Comparison of ENCODE assay signal across 8 cellular contexts in the genomic region with DNA sequence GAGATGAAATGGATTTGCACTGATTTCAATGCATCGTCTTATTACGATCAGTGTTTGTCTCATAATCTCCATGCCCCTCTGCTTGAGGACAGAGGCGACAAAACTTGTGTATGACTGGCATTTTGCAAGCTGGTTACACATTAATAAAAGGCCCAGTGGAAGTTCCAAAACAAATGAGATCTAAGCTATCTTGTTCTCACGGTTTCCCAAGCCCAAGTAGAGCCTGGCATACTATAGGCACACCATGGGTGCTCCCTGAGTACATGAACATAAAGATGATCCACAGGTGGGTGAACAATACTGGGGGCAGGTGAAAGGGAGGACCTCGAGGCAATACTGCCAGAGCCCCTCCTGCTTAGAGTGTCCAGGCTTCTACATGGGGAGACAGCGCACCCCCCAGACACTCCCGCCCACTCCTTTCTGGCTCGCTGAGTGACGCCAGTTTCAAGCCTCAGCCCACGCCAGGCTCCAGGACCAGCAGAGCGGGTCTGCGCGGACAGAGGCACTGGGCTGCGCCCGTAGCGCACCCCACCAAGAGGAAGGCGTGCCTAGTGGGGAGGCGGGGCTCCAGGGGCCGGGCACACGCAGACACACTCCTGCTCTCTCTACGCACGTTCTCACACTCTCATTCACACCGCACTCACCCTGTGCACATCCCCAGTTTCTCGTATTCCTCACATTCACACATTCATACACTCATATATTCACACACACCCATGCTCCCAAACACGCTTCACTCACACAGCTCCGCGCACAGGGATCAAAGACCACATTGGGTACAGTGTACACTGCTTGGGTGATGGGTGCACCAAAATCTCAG. TPM values are rescaled to one million over a fixed set of nuclear protein-coding genes. Genes with fewer than 3 reads are reported as not detected.
DNase-seq lines count a peak whose midpoint lies in the region; ATAC-seq, FAIRE-seq and TF ChIP-seq lines count a peak whose summit lies in the region.

No MANE protein-coding gene starts in this region.

- H3K9me3 ChIP-seq in A549 (no peaks in the 10 kb centered on the region), HUES6 (ENCODE audit: control insufficient read depth, insufficient read depth, low read depth, low read length) (no peaks in the 10 kb centered on the region), iPS-15b (ENCODE audit: control insufficient read depth, insufficient read depth, low read length) (no peaks in the 10 kb centered on the region)

- TF ChIP-seq POLR2A in A549 (IDR thresholded peaks at IDR 0.05; ENCODE audit: low read length): no peak

- H3K27me3 Mint-ChIP-seq in activated naive CD8-positive, alpha-beta T cell treated with anti-CD3 and anti-CD28 coated beads for 36 hours: peaks cover 54% of the 10 kb centered on the region

- TF ChIP-seq EP300 in A549 (IDR thresholded peaks at IDR 0.05): no peak

- peaks cover 96% of the 10 kb centered on the region for H3K27me3 ChIP-seq in HUES6 (ENCODE audit: control insufficient read depth, insufficient read depth, low read length)
- peaks cover 89% of the 10 kb centered on the region for H3K27me3 ChIP-seq in iPS-15b (ENCODE audit: control insufficient read depth, insufficient read depth, low read length)

- no peaks in the 10 kb centered on the region for H3K36me3 Mint-ChIP-seq in activated naive CD8-positive, alpha-beta T cell treated with anti-CD3 and anti-CD28 coated beads for 36 hours

- POLR2A ChIA-PET in A549 (lab: Yijun Ruan, JAX): no interaction called here

- H3K27ac ChIP-seq in A549 (peak overlapping the region; percentile 70 to 84), HUES6 (ENCODE audit: low read depth, low read length) (no peak overlapping the region), skin epidermis (peak overlapping the region in 4 of 21 experiments; percentile 34 to 54 (median 40))

- peaks cover 3% of the 10 kb centered on the region; the same call in 1 of the 3 replicates for H3K4me1 ChIP-seq in A549
- H3K4me1 ChIP-seq in HUES6 (ENCODE audit: control insufficient read depth, insufficient read depth, low read length): peaks cover 45% of the 10 kb centered on the region
- H3K4me1 ChIP-seq in iPS-15b (ENCODE audit: control insufficient read depth, insufficient read depth, low read length): peaks cover 15% of the 10 kb centered on the region

- ATAC-seq in A549: peak; percentile 67 to 87
- peak; percentile 59 for ATAC-seq in GM18502 (IDR thresholded peaks at IDR 0.05; ENCODE audit: poor library complexity, unreplicated experiment)
- no peak for ATAC-seq in HG03139 (IDR thresholded peaks at IDR 0.05; ENCODE audit: unreplicated experiment)

- TF ChIP-seq CTCF in A549 (IDR thresholded peaks at IDR 0.05): no peak

- FAIRE-seq in A549 (lab: Jason Lieb, UNC): no peak

- no peak overlapping the region for H3K27ac Mint-ChIP-seq in activated naive CD8-positive, alpha-beta T cell treated with anti-CD3 and anti-CD28 coated beads for 36 hours

- no peak for TF ChIP-seq RAD21 in A549 (conservative IDR thresholded peaks at IDR 0.05 in 1 of 2, IDR thresholded peaks at IDR 0.05 in 1 of 2)

- no peaks in the 10 kb centered on the region for H3K9me3 Mint-ChIP-seq in activated naive CD8-positive, alpha-beta T cell treated with anti-CD3 and anti-CD28 coated beads for 36 hours

- WGBS in A549 (ENCODE audit: missing lambda C conversion rate): 24% methylated on average over 18 of the region's 27 CpGs

- peak overlapping the region; percentile 100 for H3K4me2 ChIP-seq in A549

- CTCF ChIA-PET in A549 (lab: Yijun Ruan, JAX): no interaction called here

- H3K4me3 Mint-ChIP-seq in activated naive CD8-positive, alpha-beta T cell treated with anti-CD3 and anti-CD28 coated beads for 36 hours: peak overlapping the region; percentile 53

- H3K36me3 ChIP-seq in HUES6 (ENCODE audit: control insufficient read depth, insufficient read depth, low read length): no peaks in the 10 kb centered on the region
- no peaks in the 10 kb centered on the region for H3K36me3 ChIP-seq in iPS-15b (ENCODE audit: control insufficient read depth, insufficient read depth, low read length)

- peak in 1 of 2 experiments; percentile 32 for DNase-seq in A549 (ENCODE audit: low read depth in 1 of 2, low spot score in 1 of 2)
- DNase-seq in activated naive CD8-positive, alpha-beta T cell treated with anti-CD3 and anti-CD28 coated beads for 36 hours: peak; percentile 32
- no peak for DNase-seq in GM19238 (ENCODE audit: insufficient read length, low spot score)

- peaks cover 24% of the 10 kb centered on the region for H3K4me1 Mint-ChIP-seq in activated naive CD8-positive, alpha-beta T cell treated with anti-CD3 and anti-CD28 coated beads for 36 hours

- H3K9ac ChIP-seq in HUES6 (ENCODE audit: low read length) (no peak overlapping the region), iPS-15b (ENCODE audit: low read depth, low read length) (no peak overlapping the region)

- H3K4me3 ChIP-seq in A549 (peak overlapping the region; percentile 58), HUES6 (ENCODE audit: low read depth, low read length) (peak overlapping the region; percentile 64), iPS-15b (ENCODE audit: low read depth, low read length) (peak overlapping the region; percentile 71), skin epidermis (peak overlapping the region; percentile 16 to 49 (median 29))

TF ChIP-seq in A549, 52 proteins besides CTCF, POLR2A, EP300 and RAD21:
- no peak for TF ChIP-seq FOXS1 (CRISPR knock-in tag; IDR thresholded peaks at IDR 0.05)
- TF ChIP-seq FOSB (CRISPR knock-in tag; IDR thresholded peaks at IDR 0.05): no peak
- no peak for TF ChIP-seq CHD4 (IDR thresholded peaks at IDR 0.05; ENCODE audit: borderline replicate concordance)
- no peak for TF ChIP-seq NPAS2 (CRISPR knock-in tag; IDR thresholded peaks at IDR 0.05; ENCODE audit: borderline replicate concordance)
- no peak for TF ChIP-seq ESRRA (IDR thresholded peaks at IDR 0.05; ENCODE audit: borderline replicate concordance, low read length)
- TF ChIP-seq HOXB5 (CRISPR knock-in tag; IDR thresholded peaks at IDR 0.05): no peak
- no peak for TF ChIP-seq SREBF2 (IDR thresholded peaks at IDR 0.05)

RNA-seq across cellular contexts. Expression of a gene that starts 8.9 kb away (rescaled TPM):
- polyA plus RNA-seq in A549 (2011; rRNA removed): not detected in 2 replicates
- polyA plus RNA-seq in A549 (2012; cell fraction: cytosol; rRNA removed): not detected in 2 replicates
- not detected in 2 replicates for polyA plus RNA-seq in A549 (2012; cell fraction: nucleus; rRNA removed)
- polyA plus RNA-seq in A549 (2017; fragmentation: RNase III; extraction: RNeasy Plus Mini Kit Qiagen cat#74134 plus additional on column Dnase treatment): not detected in 3 replicates
- not detected in 2 replicates for polyA minus RNA-seq in A549 (2011; rRNA and poly(A)+ RNA removed)
- not detected for total RNA-seq in activated naive CD8-positive, alpha-beta T cell treated with anti-CD3 and anti-CD28 coated beads for 36 hours

RNA-seq across cellular contexts. Expression of a gene that starts 26.6 kb away (rescaled TPM):
- polyA plus RNA-seq in A549 (2011; rRNA removed) (6.3 and 10.1 TPM in 2 replicates), A549 (2017; fragmentation: RNase III; extraction: RNeasy Plus Mini Kit Qiagen cat#74134 plus additional on column Dnase treatment) (5.9 to 6.3 TPM (median 6.2 TPM) in 3 replicates)
- polyA plus RNA-seq in A549 (2012; cell fraction: cytosol; rRNA removed): 4.9 and 6.1 TPM in 2 replicates
- 2.8 and 3.6 TPM in 2 replicates for polyA plus RNA-seq in A549 (2012; cell fraction: nucleus; rRNA removed)
- polyA minus RNA-seq in A549 (2011; rRNA and poly(A)+ RNA removed): 3.4 and 3.8 TPM in 2 replicates
- total RNA-seq in activated naive CD8-positive, alpha-beta T cell treated with anti-CD3 and anti-CD28 coated beads for 36 hours: 10 to 100 TPM; 21.2 to 22.5 TPM
